8 cellular contexts compared by ENCODE assay signal in the genomic region with DNA sequence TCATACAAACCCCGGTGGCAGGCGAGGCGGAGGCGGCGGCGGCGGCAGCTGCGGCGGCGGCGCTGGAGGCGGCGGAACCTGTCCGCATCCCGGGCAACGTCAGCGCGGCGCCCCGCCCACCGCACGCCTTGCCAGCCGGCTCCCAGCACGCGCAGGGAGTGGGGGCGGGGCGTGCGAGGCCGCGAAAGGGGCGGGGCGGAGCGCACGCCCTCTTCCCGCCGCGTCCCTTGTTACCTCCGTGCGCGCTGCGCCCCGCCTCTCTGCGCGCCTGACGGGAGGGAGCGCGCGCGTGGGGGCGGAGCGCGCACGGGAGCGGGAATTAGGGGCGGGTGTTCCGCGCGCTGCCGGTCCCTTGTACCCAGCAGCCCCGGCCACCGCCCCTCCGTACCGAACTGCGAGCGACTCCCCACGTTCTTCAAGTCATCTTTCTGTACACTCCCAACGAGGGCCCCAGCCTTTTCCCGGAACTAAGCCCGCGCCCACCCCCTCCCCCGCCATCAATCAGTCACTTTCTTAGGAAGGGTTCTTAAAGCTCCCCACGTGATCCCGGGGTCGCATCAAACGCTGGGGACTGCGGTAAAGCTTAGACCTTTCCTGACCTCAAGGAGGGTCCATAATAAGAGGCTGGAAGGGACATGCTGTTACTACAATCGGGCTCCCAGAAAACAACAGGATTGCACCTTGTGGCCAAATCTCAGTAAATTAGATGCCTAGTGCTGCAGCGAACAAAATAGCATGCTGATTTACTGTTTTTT. TPM values are rescaled to one million over a fixed set of nuclear protein-coding genes. Genes with fewer than 3 reads are reported as not detected.
DNase-seq lines count a peak whose midpoint lies in the region; ATAC-seq and TF ChIP-seq lines count a peak whose summit lies in the region.

A gene with protein sequence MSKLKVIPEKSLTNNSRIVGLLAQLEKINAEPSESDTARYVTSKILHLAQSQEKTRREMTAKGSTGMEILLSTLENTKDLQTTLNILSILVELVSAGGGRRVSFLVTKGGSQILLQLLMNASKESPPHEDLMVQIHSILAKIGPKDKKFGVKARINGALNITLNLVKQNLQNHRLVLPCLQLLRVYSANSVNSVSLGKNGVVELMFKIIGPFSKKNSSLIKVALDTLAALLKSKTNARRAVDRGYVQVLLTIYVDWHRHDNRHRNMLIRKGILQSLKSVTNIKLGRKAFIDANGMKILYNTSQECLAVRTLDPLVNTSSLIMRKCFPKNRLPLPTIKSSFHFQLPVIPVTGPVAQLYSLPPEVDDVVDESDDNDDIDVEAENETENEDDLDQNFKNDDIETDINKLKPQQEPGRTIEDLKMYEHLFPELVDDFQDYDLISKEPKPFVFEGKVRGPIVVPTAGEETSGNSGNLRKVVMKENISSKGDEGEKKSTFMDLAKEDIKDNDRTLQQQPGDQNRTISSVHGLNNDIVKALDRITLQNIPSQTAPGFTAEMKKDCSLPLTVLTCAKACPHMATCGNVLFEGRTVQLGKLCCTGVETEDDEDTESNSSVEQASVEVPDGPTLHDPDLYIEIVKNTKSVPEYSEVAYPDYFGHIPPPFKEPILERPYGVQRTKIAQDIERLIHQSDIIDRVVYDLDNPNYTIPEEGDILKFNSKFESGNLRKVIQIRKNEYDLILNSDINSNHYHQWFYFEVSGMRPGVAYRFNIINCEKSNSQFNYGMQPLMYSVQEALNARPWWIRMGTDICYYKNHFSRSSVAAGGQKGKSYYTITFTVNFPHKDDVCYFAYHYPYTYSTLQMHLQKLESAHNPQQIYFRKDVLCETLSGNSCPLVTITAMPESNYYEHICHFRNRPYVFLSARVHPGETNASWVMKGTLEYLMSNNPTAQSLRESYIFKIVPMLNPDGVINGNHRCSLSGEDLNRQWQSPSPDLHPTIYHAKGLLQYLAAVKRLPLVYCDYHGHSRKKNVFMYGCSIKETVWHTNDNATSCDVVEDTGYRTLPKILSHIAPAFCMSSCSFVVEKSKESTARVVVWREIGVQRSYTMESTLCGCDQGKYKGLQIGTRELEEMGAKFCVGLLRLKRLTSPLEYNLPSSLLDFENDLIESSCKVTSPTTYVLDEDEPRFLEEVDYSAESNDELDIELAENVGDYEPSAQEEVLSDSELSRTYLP (minus strand): TSS at position 80 of the 755 bp plus-strand sequence. CDS start 29,421 bp downstream, outside the sequence.

- peak; percentile 94 for DNase-seq in GM23338 (ENCODE audit: low spot score)
- DNase-seq in LHCN-M2 (ENCODE audit: low read depth), result peak; percentile 85
- peak; percentile 89 for DNase-seq in RWPE1 (ENCODE audit: low spot score)
- DNase-seq in fibroblast of mammary gland (ENCODE audit: low read depth), result peak; percentile 85
- DNase-seq in natural killer cell treated with Interleukin-12 subunit alpha and Interleukin-12 subunit beta and Interleukin-15 and Interleukin-18, amount 100 ng/mL, for 72 hours (ENCODE audit: low spot score), result peak; percentile 97
- DNase-seq in stimulated activated naive CD4-positive, alpha-beta T cell treated with Interleukin-2 at 50 U/mL for 16 hours (lab: John Stamatoyannopoulos, UW), result peak; percentile 96

- ATAC-seq in GM23338, result peak; percentile 76
- peak; percentile 83 for ATAC-seq in activated T-helper 17 cell treated with anti-CD3 and anti-CD28 coated beads, Interleukin-2, amount 50 U/mL, for 72 hours (replicated peaks)
- ATAC-seq in natural killer cell treated with Interleukin-12 subunit alpha and Interleukin-12 subunit beta and Interleukin-15 and Interleukin-18, amount 100 ng/mL, for 72 hours, result peak; percentile 92 to 95

- CTCF ChIA-PET in RWPE1 (lab: Yijun Ruan, JAX), result interaction anchor here (0.6 kb wide), 1 partner anchor 573 kb away, joined by 4 read pairs; no protein-coding TSS in a partner anchor

- peak within 1 kb of the TSS; percentile 96 for H3K4me3 Mint-ChIP-seq in GM23338
- H3K4me3 Mint-ChIP-seq in activated T-helper 17 cell treated with anti-CD3 and anti-CD28 coated beads, Interleukin-2, amount 50 U/mL, for 72 hours, result peak within 1 kb of the TSS; percentile 95
- H3K4me3 Mint-ChIP-seq in natural killer cell treated with Interleukin-12 subunit alpha and Interleukin-12 subunit beta and Interleukin-15 and Interleukin-18, amount 100 ng/mL, for 72 hours, result peak within 1 kb of the TSS; percentile 91

- H3K36me3 ChIP-seq in DOHH2 (ENCODE audit: control insufficient read depth, low read length) (no peaks in the 10 kb centered on the region), GM23338 (ENCODE audit: insufficient read depth) (no peaks in the 10 kb centered on the region)

- H3K27ac ChIP-seq in DOHH2 (ENCODE audit: low read depth, low read length) (peak within 1 kb of the TSS; percentile 76), GM23338 (ENCODE audit: low read depth) (peak within 1 kb of the TSS; percentile 94), RWPE1 (peak within 1 kb of the TSS; percentile 89)

- H3K27me3 ChIP-seq in DOHH2 (ENCODE audit: control insufficient read depth, low read length) (no peaks in the 10 kb centered on the region), GM23338 (ENCODE audit: insufficient read depth) (no peaks in the 10 kb centered on the region)

- peak; percentile 15 for TF ChIP-seq CTCF in DOHH2 (IDR thresholded peaks at IDR 0.05; ENCODE audit: low read depth, low read length, poor library complexity, severe bottlenecking)
- TF ChIP-seq CTCF in GM23338 (conservative IDR thresholded peaks at IDR 0.05; ENCODE audit: low read depth in 2 of 2), result peak in 1 of 2 experiments; percentile 20; a peak in 1 of 4 replicates
- TF ChIP-seq CTCF in RWPE1 (conservative IDR thresholded peaks at IDR 0.05; ENCODE audit: low read depth), result no peak
- TF ChIP-seq CTCF in fibroblast of mammary gland (conservative IDR thresholded peaks at IDR 0.05; ENCODE audit: control insufficient read depth, insufficient read depth, low read depth, low read length), result no peak

- H3K79me2 ChIP-seq in DOHH2 (ENCODE audit: control insufficient read depth, low read length), result peaks cover 46% of the 10 kb centered on the region
- peaks cover 40% of the 10 kb centered on the region for H3K79me2 ChIP-seq in GM23338 (replicated peaks; ENCODE audit: insufficient read depth)

- peak within 1 kb of the TSS; percentile 95 for H3K4me3 ChIP-seq in DOHH2 (ENCODE audit: low read length)
- H3K4me3 ChIP-seq in GM23338, result peak within 1 kb of the TSS; percentile 70
- peak within 1 kb of the TSS; percentile 86 for H3K4me3 ChIP-seq in fibroblast of mammary gland (ENCODE audit: control insufficient read depth, low read depth, low read length)

- H3K27me3 Mint-ChIP-seq in GM23338 (ENCODE audit: insufficient read depth, low read depth, poor library complexity), result no peaks in the 10 kb centered on the region
- H3K27me3 Mint-ChIP-seq in activated T-helper 17 cell treated with anti-CD3 and anti-CD28 coated beads, Interleukin-2, amount 50 U/mL, for 72 hours, result no peaks in the 10 kb centered on the region
- H3K27me3 Mint-ChIP-seq in natural killer cell treated with Interleukin-12 subunit alpha and Interleukin-12 subunit beta and Interleukin-15 and Interleukin-18, amount 100 ng/mL, for 72 hours, result no peaks in the 10 kb centered on the region

- H3K4me2 ChIP-seq in DOHH2 (ENCODE audit: low read length) (peak within 1 kb of the TSS; percentile 96), GM23338 (peak within 1 kb of the TSS; percentile 81)

- POLR2A ChIA-PET in RWPE1 (lab: Yijun Ruan, JAX; ENCODE audit: low non-redundant PET), result no interaction called here

- peaks cover 9% of the 10 kb centered on the region; the same call in 1 of the 2 replicates for H4K20me1 ChIP-seq in DOHH2 (ENCODE audit: control insufficient read depth, insufficient read depth, low read depth, low read length)
- peaks cover 20% of the 10 kb centered on the region for H4K20me1 ChIP-seq in GM23338 (replicated peaks; ENCODE audit: insufficient read depth)

- H3K27ac Mint-ChIP-seq in GM23338, result peak within 1 kb of the TSS; percentile 95
- H3K27ac Mint-ChIP-seq in activated T-helper 17 cell treated with anti-CD3 and anti-CD28 coated beads, Interleukin-2, amount 50 U/mL, for 72 hours, result peak within 1 kb of the TSS; percentile 97
- peak within 1 kb of the TSS; percentile 88 to 97 for H3K27ac Mint-ChIP-seq in natural killer cell treated with Interleukin-12 subunit alpha and Interleukin-12 subunit beta and Interleukin-15 and Interleukin-18, amount 100 ng/mL, for 72 hours

- no peaks in the 10 kb centered on the region for H3K9me3 Mint-ChIP-seq in GM23338
- H3K9me3 Mint-ChIP-seq in activated T-helper 17 cell treated with anti-CD3 and anti-CD28 coated beads, Interleukin-2, amount 50 U/mL, for 72 hours, result no peaks in the 10 kb centered on the region
- H3K9me3 Mint-ChIP-seq in natural killer cell treated with Interleukin-12 subunit alpha and Interleukin-12 subunit beta and Interleukin-15 and Interleukin-18, amount 100 ng/mL, for 72 hours, result no peaks in the 10 kb centered on the region

- peak within 1 kb of the TSS; percentile 75 for H2AFZ ChIP-seq in GM23338

- peaks cover 23% of the 10 kb centered on the region for H3K4me1 ChIP-seq in DOHH2 (ENCODE audit: control insufficient read depth, low read length)
- H3K4me1 ChIP-seq in GM23338 (ENCODE audit: insufficient read depth), result peaks cover 42% of the 10 kb centered on the region

- H3K9me2 ChIP-seq in DOHH2 (replicated peaks; ENCODE audit: control insufficient read depth, low read length), result no peaks in the 10 kb centered on the region
- H3K9me2 ChIP-seq in GM23338 (ENCODE audit: insufficient read depth), result no peaks in the 10 kb centered on the region

- no peaks in the 10 kb centered on the region; the same call in 2 of the 3 replicates for H3K36me3 Mint-ChIP-seq in GM23338 (ENCODE audit: low read depth)
- H3K36me3 Mint-ChIP-seq in activated T-helper 17 cell treated with anti-CD3 and anti-CD28 coated beads, Interleukin-2, amount 50 U/mL, for 72 hours (ENCODE audit: low read depth), result peaks cover 5% of the 10 kb centered on the region
- no peaks in the 10 kb centered on the region for H3K36me3 Mint-ChIP-seq in natural killer cell treated with Interleukin-12 subunit alpha and Interleukin-12 subunit beta and Interleukin-15 and Interleukin-18, amount 100 ng/mL, for 72 hours

- no peaks in the 10 kb centered on the region for H3K9me3 ChIP-seq in DOHH2 (ENCODE audit: control insufficient read depth, insufficient read depth, low read length)

- no peaks in the 10 kb centered on the region for H3F3A ChIP-seq in DOHH2 (ENCODE audit: control insufficient read depth, insufficient read depth)
- peaks cover 10% of the 10 kb centered on the region; the same call in 1 of the 2 replicates for H3F3A ChIP-seq in GM23338 (replicated peaks; ENCODE audit: low read depth)

- peaks cover 39% of the 10 kb centered on the region for H3K4me1 Mint-ChIP-seq in GM23338
- H3K4me1 Mint-ChIP-seq in activated T-helper 17 cell treated with anti-CD3 and anti-CD28 coated beads, Interleukin-2, amount 50 U/mL, for 72 hours, result peaks cover 14% of the 10 kb centered on the region
- peaks cover 38 to 59% of the 10 kb centered on the region in 2 donors for H3K4me1 Mint-ChIP-seq in natural killer cell treated with Interleukin-12 subunit alpha and Interleukin-12 subunit beta and Interleukin-15 and Interleukin-18, amount 100 ng/mL, for 72 hours (ENCODE audit: low read depth in 2 of 2)

RNA-seq across cellular contexts. Expression of the gene that starts here (rescaled TPM):
- 58.0 and 65.0 TPM in 2 replicates for total RNA-seq in GM23338 (2014; rRNA removed; shearing (Covaris generic))
- polyA plus RNA-seq in GM23338 (2016; fragmentation: Nextera tagmentation; extraction: Ambion mirVana), result 31.4 and 32.0 TPM in 2 replicates
- 4.5 and 4.8 TPM in 2 replicates for total RNA-seq in LHCN-M2 (2014; rRNA removed)
- 0.81 TPM for polyA plus RNA-seq in LHCN-M2 (2012)
- 10 to 100 TPM; 35.8 to 39.0 TPM for total RNA-seq in activated T-helper 17 cell treated with anti-CD3 and anti-CD28 coated beads, Interleukin-2, amount 50 U/mL, for 72 hours
- 10 to 100 TPM; 41.1 to 49.6 TPM for total RNA-seq in natural killer cell treated with Interleukin-12 subunit alpha and Interleukin-12 subunit beta and Interleukin-15 and Interleukin-18, amount 100 ng/mL, for 72 hours

Comparison
In these comparisons a context has a peak if more than half of its experiments do, and no peak if none do; other contexts are left out.
1. Peak in every context shown above with its lines: DNase-seq, ATAC-seq, H3K4me3 ChIP-seq and H3K27ac ChIP-seq.